ENCODE assay signal across 28 cellular contexts in the genomic region with DNA sequence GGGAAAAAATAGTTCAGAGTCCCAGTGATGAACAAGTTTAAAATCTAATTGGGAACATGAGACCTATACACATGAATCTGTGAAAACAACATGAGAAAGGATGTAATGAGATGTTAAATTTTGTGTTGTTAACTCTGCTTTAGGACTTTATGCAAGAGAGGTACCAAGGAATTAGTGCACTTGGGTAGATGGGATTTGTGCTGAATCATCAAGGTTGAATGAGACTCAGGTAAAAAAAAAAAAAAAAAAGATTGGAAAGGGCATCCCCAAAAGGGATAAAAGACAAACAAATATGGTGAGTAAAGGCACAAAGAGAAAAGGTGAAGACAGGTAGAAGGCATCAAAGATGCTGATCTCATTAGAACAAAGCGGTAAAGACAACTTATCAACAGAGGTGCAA.
"Had no signal": no experiment of that assay in that cellular context is flagged by ENCODE, and none has a peak within 500 bp of the region (broad histone marks: within the 10 kb centered on the region; RNA-seq: fewer than 3 reads in every experiment).

No MANE protein-coding gene starts in this region.

- H3K36me3 Mint-ChIP-seq: mesothelial cell of epicardium, naive B cell had no signal

- ATAC-seq: effector memory CD8-positive, alpha-beta T cell; esophagus mucosa; gastrocnemius medialis; heart right ventricle; left cardiac atrium; left lung; left ventricle myocardium superior; lower lobe of right lung; mucosa of descending colon had no signal

- H3K4me3 Mint-ChIP-seq: dendritic cell treated with granulocyte-macrophage colony-stimulating factor and Interleukin-4, amounts not matched to agents 40 ng/mL and 50 ng/mL, for 4 days; effector memory CD8-positive, alpha-beta T cell; endodermal cell; mesothelial cell of epicardium; naive B cell had no signal

- H3K27me3 ChIP-seq: colonic mucosa, esophagus squamous epithelium, gastrocnemius medialis, heart right ventricle, left lung had no signal

- H3K36me3 ChIP-seq: colonic mucosa, esophagus squamous epithelium, gastrocnemius medialis, heart right ventricle, left lung, lower lobe of right lung had no signal

- DNase-seq: colonic mucosa; cortex of kidney; effector CD8-positive, alpha-beta T cell; effector memory CD8-positive, alpha-beta T cell; endodermal cell; erythroblast; esophagus squamous epithelium; foreskin fibroblast; foreskin melanocyte; gastrocnemius medialis; glutamatergic neuron; head of caudate nucleus; heart right ventricle; hippocampal formation; left cardiac atrium; left lung; left ventricle myocardium superior; lower lobe of right lung; mesenchymal stem cell; mucosa of descending colon; naive B cell had no signal

- H3K9me3 ChIP-seq: colonic mucosa, esophagus squamous epithelium, gastrocnemius medialis, heart right ventricle, left lung, lower lobe of right lung, mucosa of descending colon had no signal

- H3K27me3 Mint-ChIP-seq: dendritic cell treated with granulocyte-macrophage colony-stimulating factor and Interleukin-4, amounts not matched to agents 40 ng/mL and 50 ng/mL, for 4 days; effector memory CD8-positive, alpha-beta T cell; naive B cell had no signal

- H3K27ac ChIP-seq: colonic mucosa, epithelial cell of prostate, esophagus squamous epithelium, gastrocnemius medialis, heart right ventricle, left lung, lower lobe of right lung had no signal

- H3K27ac Mint-ChIP-seq: dendritic cell treated with granulocyte-macrophage colony-stimulating factor and Interleukin-4, amounts not matched to agents 40 ng/mL and 50 ng/mL, for 4 days; effector memory CD8-positive, alpha-beta T cell; endodermal cell; mesothelial cell of epicardium; naive B cell had no signal

- H3K4me1 ChIP-seq: colonic mucosa, esophagus squamous epithelium, gastrocnemius medialis, heart right ventricle, left lung, lower lobe of right lung had no signal

- H3K4me3 ChIP-seq: colonic mucosa, esophagus squamous epithelium, gastrocnemius medialis, heart right ventricle, left lung, lower lobe of right lung, mucosa of descending colon had no signal

- FAIRE-seq: endometrium, islet of Langerhans, keratinocyte had no signal

- H3K4me1 Mint-ChIP-seq: endodermal cell, mesothelial cell of epicardium, naive B cell had no signal

- H3K9me3 Mint-ChIP-seq: dendritic cell treated with granulocyte-macrophage colony-stimulating factor and Interleukin-4, amounts not matched to agents 40 ng/mL and 50 ng/mL, for 4 days; endodermal cell; mesothelial cell of epicardium had no signal
